Comparison of ENCODE assay signal across 8 cellular contexts in the genomic region with DNA sequence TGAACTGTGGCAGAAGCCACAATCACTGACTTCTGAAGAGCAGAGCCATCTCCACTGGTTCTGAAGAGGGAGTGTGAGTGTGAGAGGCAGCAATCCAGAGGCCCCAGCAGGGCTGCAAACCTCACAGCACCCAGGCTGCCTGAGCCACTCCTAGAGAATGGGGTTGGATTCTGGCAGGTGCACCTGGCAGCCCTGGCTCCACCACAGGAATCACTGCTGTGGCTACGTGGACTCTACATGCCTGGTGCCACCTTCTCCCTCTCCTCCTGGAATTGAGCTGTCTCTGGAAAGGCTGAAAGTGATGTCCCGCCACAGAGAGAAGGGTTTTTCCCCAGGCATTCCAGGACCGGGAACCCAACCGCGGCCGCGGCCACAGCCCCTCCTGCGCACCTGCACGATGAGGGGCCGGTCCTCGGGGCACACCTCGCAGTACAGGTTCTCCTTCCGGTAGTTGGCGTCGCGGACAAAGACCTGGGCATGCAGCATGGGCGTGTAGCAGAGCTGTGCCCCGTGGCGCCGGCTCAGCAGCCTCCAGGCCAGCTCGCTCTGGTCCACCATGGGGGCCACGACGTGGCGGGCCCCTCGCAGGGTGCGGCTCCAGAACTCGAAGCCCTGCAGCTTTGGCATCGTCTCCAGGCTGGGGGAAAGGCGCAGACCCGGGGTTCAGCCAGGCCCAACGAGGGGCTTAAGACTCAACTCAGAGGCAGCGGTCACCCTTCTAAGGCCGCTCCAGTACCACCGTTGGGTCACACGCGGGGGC. TPM values are rescaled to one million over a fixed set of nuclear protein-coding genes. Genes with fewer than 3 reads are reported as not detected.
DNase-seq lines count a peak whose midpoint lies in the region; ATAC-seq and TF ChIP-seq lines count a peak whose summit lies in the region.

No MANE protein-coding gene starts in this region.

- peaks cover 20% of the 10 kb centered on the region for H3K4me1 Mint-ChIP-seq in activated naive CD4-positive, alpha-beta T cell treated with anti-CD3 and anti-CD28 coated beads, Interleukin-2, amount 10 ng/mL, durations not matched to agents 7 days and 5 days
- peaks cover 5 to 34% of the 10 kb centered on the region in 2 donors for H3K4me1 Mint-ChIP-seq in stimulated activated naive B cell treated with anti-CD40 and anti-IgM and Interleukin-4, amounts not matched to agents 10 μg/mL and 1 μg/mL and 100 μg/mL, for 72 hours

- peak overlapping the region; percentile 68 for H3K27ac Mint-ChIP-seq in activated naive CD4-positive, alpha-beta T cell treated with anti-CD3 and anti-CD28 coated beads, Interleukin-2, amount 10 ng/mL, durations not matched to agents 7 days and 5 days
- peak overlapping the region in 1 of 2 donors; percentile 57 for H3K27ac Mint-ChIP-seq in activated naive CD4-positive, alpha-beta T cell treated with anti-CD3 and anti-CD28 coated beads, Interleukin-2, amount 50 U/mL, for 72 hours
- peak overlapping the region; percentile 93 for H3K27ac Mint-ChIP-seq in stimulated activated naive B cell treated with anti-CD40 and anti-IgM and Interleukin-4, amounts not matched to agents 10 μg/mL and 1 μg/mL and 100 μg/mL, for 72 hours

- no peaks in the 10 kb centered on the region for H3K9me2 ChIP-seq in hepatocyte (replicated peaks; ENCODE audit: insufficient read depth)

- H2AFZ ChIP-seq in hepatocyte, result peak overlapping the region; percentile 49

- 66% methylated on average over 34 of the region's 36 CpGs for WGBS in hepatocyte (ENCODE audit: low lambda C conversion rate, missing lambda C conversion rate)

- CTCF ChIA-PET in activated naive CD4-positive, alpha-beta T cell treated with anti-CD3 and anti-CD28 coated beads, Interleukin-2, amount 10 ng/mL, durations not matched to agents 7 days and 5 days (lab: Charles Lee), result no interaction called here

- no peak overlapping the region for H3K27ac ChIP-seq in hepatocyte

- intact Hi-C loops in sciatic nerve (cut with DNase I), result no loop called here

- H3K4me3 ChIP-seq in WI38 (ENCODE audit: low read depth, low read length) (peak overlapping the region; percentile 85), hepatocyte (peak overlapping the region; percentile 83)

- H3K9me3 ChIP-seq in hepatocyte (ENCODE audit: low read depth), result no peaks in the 10 kb centered on the region

- TF ChIP-seq CTCF in WI38 (IDR thresholded peaks at IDR 0.05; ENCODE audit: low read depth, low read length) (no peak), hepatocyte (IDR thresholded peaks at IDR 0.05; ENCODE audit: poor library complexity) (no peak)

- H3K36me3 ChIP-seq in hepatocyte (replicated peaks; ENCODE audit: insufficient read depth, low read depth), result no peaks in the 10 kb centered on the region

- peaks cover 12% of the 10 kb centered on the region for H3K4me1 ChIP-seq in hepatocyte (ENCODE audit: insufficient read depth)

- H3K27me3 ChIP-seq in hepatocyte, result no peaks in the 10 kb centered on the region

- DNase-seq in activated naive CD4-positive, alpha-beta T cell treated with anti-CD3 and anti-CD28 coated beads, Interleukin-2, amount 10 ng/mL, durations not matched to agents 7 days and 5 days, result no peak
- DNase-seq in activated naive CD4-positive, alpha-beta T cell treated with anti-CD3 and anti-CD28 coated beads, Interleukin-2, amount 50 U/mL, for 72 hours (ENCODE audit: low spot score in 2 of 2), result no peak
- DNase-seq in hepatocyte (ENCODE audit: low spot score) (no peak), sciatic nerve (ENCODE audit: low spot score) (no peak), DMS79 treated with DMSO at 0.1 percent for 48 hours (lab: John Stamatoyannopoulos, UW) (no peak)
- DNase-seq in stimulated activated naive B cell treated with anti-CD40 and anti-IgM and Interleukin-4, amounts not matched to agents 10 μg/mL and 1 μg/mL and 100 μg/mL, for 72 hours, result no peak

- H4K20me1 ChIP-seq in hepatocyte (ENCODE audit: insufficient read depth, poor library complexity, severe bottlenecking), result no peaks in the 10 kb centered on the region

- H3K36me3 Mint-ChIP-seq in activated naive CD4-positive, alpha-beta T cell treated with anti-CD3 and anti-CD28 coated beads, Interleukin-2, amount 10 ng/mL, durations not matched to agents 7 days and 5 days, result peaks cover 8% of the 10 kb centered on the region
- H3K36me3 Mint-ChIP-seq in activated naive CD4-positive, alpha-beta T cell treated with anti-CD3 and anti-CD28 coated beads, Interleukin-2, amount 50 U/mL, for 72 hours, result peaks cover 0 to 4% of the 10 kb centered on the region in 2 donors
- peaks cover 4 to 13% of the 10 kb centered on the region in 2 donors for H3K36me3 Mint-ChIP-seq in stimulated activated naive B cell treated with anti-CD40 and anti-IgM and Interleukin-4, amounts not matched to agents 10 μg/mL and 1 μg/mL and 100 μg/mL, for 72 hours

- peak overlapping the region; percentile 97 for H3K4me2 ChIP-seq in hepatocyte

- H3K9me3 Mint-ChIP-seq in activated naive CD4-positive, alpha-beta T cell treated with anti-CD3 and anti-CD28 coated beads, Interleukin-2, amount 10 ng/mL, durations not matched to agents 7 days and 5 days, result no peaks in the 10 kb centered on the region
- H3K9me3 Mint-ChIP-seq in activated naive CD4-positive, alpha-beta T cell treated with anti-CD3 and anti-CD28 coated beads, Interleukin-2, amount 50 U/mL, for 72 hours, result no peaks in the 10 kb centered on the region
- H3K9me3 Mint-ChIP-seq in stimulated activated naive B cell treated with anti-CD40 and anti-IgM and Interleukin-4, amounts not matched to agents 10 μg/mL and 1 μg/mL and 100 μg/mL, for 72 hours, result no peaks in the 10 kb centered on the region

- no peaks in the 10 kb centered on the region for H3K27me3 Mint-ChIP-seq in activated naive CD4-positive, alpha-beta T cell treated with anti-CD3 and anti-CD28 coated beads, Interleukin-2, amount 10 ng/mL, durations not matched to agents 7 days and 5 days
- H3K27me3 Mint-ChIP-seq in stimulated activated naive B cell treated with anti-CD40 and anti-IgM and Interleukin-4, amounts not matched to agents 10 μg/mL and 1 μg/mL and 100 μg/mL, for 72 hours, result no peaks in the 10 kb centered on the region

- H3K4me3 Mint-ChIP-seq in activated naive CD4-positive, alpha-beta T cell treated with anti-CD3 and anti-CD28 coated beads, Interleukin-2, amount 10 ng/mL, durations not matched to agents 7 days and 5 days, result peak overlapping the region; percentile 66
- H3K4me3 Mint-ChIP-seq in stimulated activated naive B cell treated with anti-CD40 and anti-IgM and Interleukin-4, amounts not matched to agents 10 μg/mL and 1 μg/mL and 100 μg/mL, for 72 hours, result peak overlapping the region; percentile 77 to 79

- ATAC-seq in activated naive CD4-positive, alpha-beta T cell treated with anti-CD3 and anti-CD28 coated beads, Interleukin-2, amount 50 U/mL, for 72 hours, result no peak
- ATAC-seq in stimulated activated naive B cell treated with anti-CD40 and anti-IgM and Interleukin-4, amounts not matched to agents 10 μg/mL and 1 μg/mL and 100 μg/mL, for 72 hours (replicated peaks), result no peak
- ATAC-seq in GM21786 (IDR thresholded peaks at IDR 0.05; ENCODE audit: unreplicated experiment), result no peak
- ATAC-seq in sciatic nerve, result no peak

- peaks cover 17% of the 10 kb centered on the region for H3K79me2 ChIP-seq in hepatocyte

RNA-seq across cellular contexts. Expression of a gene that starts 1.0 kb away (rescaled TPM):
- total RNA-seq in activated naive CD4-positive, alpha-beta T cell treated with anti-CD3 and anti-CD28 coated beads, Interleukin-2, amount 50 U/mL, for 72 hours, result 100 to 1,000 TPM in 1 of 2 donors, 10 to 100 TPM in 1; 86.2 to 103 TPM
- total RNA-seq in hepatocyte (71.5 and 71.9 TPM in 2 replicates), sciatic nerve (57.1 TPM)
- 160 and 202 TPM in 2 replicates for polyA plus RNA-seq in hepatocyte

RNA-seq across cellular contexts. Expression of a gene that starts 12.9 kb away (rescaled TPM):
- 10 to 100 TPM; 60.3 to 77.1 TPM for total RNA-seq in activated naive CD4-positive, alpha-beta T cell treated with anti-CD3 and anti-CD28 coated beads, Interleukin-2, amount 50 U/mL, for 72 hours
- total RNA-seq in hepatocyte (101 and 124 TPM in 2 replicates), sciatic nerve (68.2 TPM)
- 160 and 167 TPM in 2 replicates for polyA plus RNA-seq in hepatocyte

RNA-seq across cellular contexts. Expression of a gene that starts 13.0 kb away (rescaled TPM):
- total RNA-seq in activated naive CD4-positive, alpha-beta T cell treated with anti-CD3 and anti-CD28 coated beads, Interleukin-2, amount 50 U/mL, for 72 hours, result 10 to 100 TPM; 21.5 to 24.2 TPM
- 39.6 and 43.2 TPM in 2 replicates for total RNA-seq in hepatocyte
- 109 and 118 TPM in 2 replicates for polyA plus RNA-seq in hepatocyte
- total RNA-seq in sciatic nerve, result 42.4 TPM

RNA-seq across cellular contexts. Expression of a gene that starts 27.1 kb away (rescaled TPM):
- 100 to 1,000 TPM in 1 of 2 donors, 10 to 100 TPM in 1; 85.5 to 128 TPM for total RNA-seq in activated naive CD4-positive, alpha-beta T cell treated with anti-CD3 and anti-CD28 coated beads, Interleukin-2, amount 50 U/mL, for 72 hours
- total RNA-seq in hepatocyte (118 and 125 TPM in 2 replicates), sciatic nerve (80.0 TPM)
- polyA plus RNA-seq in hepatocyte, result 185 and 207 TPM in 2 replicates

RNA-seq across cellular contexts. Expression of a gene that starts 33.1 kb away (rescaled TPM):
- total RNA-seq in activated naive CD4-positive, alpha-beta T cell treated with anti-CD3 and anti-CD28 coated beads, Interleukin-2, amount 50 U/mL, for 72 hours, result 10 to 100 TPM in 1 of 2 donors, 1 to 10 TPM in 1; 5.7 to 13.5 TPM
- total RNA-seq in hepatocyte, result 11.8 and 13.7 TPM in 2 replicates
- 5.2 and 5.5 TPM in 2 replicates for polyA plus RNA-seq in hepatocyte
- 4.0 TPM for total RNA-seq in sciatic nerve
